In genomic region chr17:43068570-43069367, GRCh38 we compare ENCODE assay signal across 1 cellular context.
TF ChIP-seq lines count a peak whose summit lies in the region.

No MANE protein-coding gene starts in this region.

TF ChIP-seq in HepG2, 621 proteins besides CTCF, POLR2A, EP300 and RAD21 (continued from another document and continues in another):
- TF ChIP-seq ZNF609 (CRISPR knock-in tag; IDR thresholded peaks at IDR 0.05; ENCODE audit: borderline replicate concordance) = peak; percentile 93
- no peak for TF ChIP-seq ZSCAN30 (CRISPR knock-in tag; IDR thresholded peaks at IDR 0.05)
- TF ChIP-seq ZBTB7B (CRISPR knock-in tag; IDR thresholded peaks at IDR 0.05) = peak; percentile 75; the same call in 1 of the 2 replicates
- TF ChIP-seq KLF6 (CRISPR knock-in tag; IDR thresholded peaks at IDR 0.05) = peak; percentile 95
- TF ChIP-seq CSRNP1 (CRISPR knock-in tag; IDR thresholded peaks at IDR 0.05) = no peak; the same call in 1 of the 2 replicates
- peak; percentile 63; the same call in 1 of the 2 replicates for TF ChIP-seq ZFP90 (CRISPR knock-in tag; IDR thresholded peaks at IDR 0.05; ENCODE audit: borderline replicate concordance)
- TF ChIP-seq FLYWCH1 (CRISPR knock-in tag; IDR thresholded peaks at IDR 0.05) = no peak
- TF ChIP-seq ZNF546 (CRISPR knock-in tag; conservative IDR thresholded peaks at IDR 0.05) = no peak
- peak; percentile 99 for TF ChIP-seq FOXP1 (IDR thresholded peaks at IDR 0.05)
- TF ChIP-seq FOXP1 (CRISPR knock-in tag; IDR thresholded peaks at IDR 0.05) = peak; percentile 100
- TF ChIP-seq HNF4G (IDR thresholded peaks at IDR 0.05; ENCODE audit: borderline replicate concordance, low read depth, low read length) = peak; percentile 51; the same call in 1 of the 2 replicates
- TF ChIP-seq HNF4G (CRISPR knock-in tag; IDR thresholded peaks at IDR 0.05; ENCODE audit: borderline replicate concordance, low read depth) = peak; percentile 78
- TF ChIP-seq RFXANK (CRISPR knock-in tag; IDR thresholded peaks at IDR 0.05) = peak; percentile 80; the same call in 1 of the 2 replicates
- peak; percentile 92 for TF ChIP-seq ZNF878 (CRISPR knock-in tag; IDR thresholded peaks at IDR 0.05)
- 0 out of 2 replicates have a peak, but pooled peaks have one; percentile 33 for TF ChIP-seq KDM5A (IDR thresholded peaks at IDR 0.05; ENCODE audit: borderline replicate concordance, low read length)
- TF ChIP-seq MED1 (CRISPR knock-in tag; IDR thresholded peaks at IDR 0.05) = peak; percentile 94
- TF ChIP-seq ZBTB33 (CRISPR knock-in tag; IDR thresholded peaks at IDR 0.05) = peak; percentile 82; the same call in 1 of the 2 replicates
- TF ChIP-seq RXRB (CRISPR knock-in tag; IDR thresholded peaks at IDR 0.05; ENCODE audit: borderline replicate concordance) = peak; percentile 93
- no peak for TF ChIP-seq TCF12 (IDR thresholded peaks at IDR 0.05)
- peak; percentile 93 for TF ChIP-seq TCF12 (CRISPR knock-in tag; IDR thresholded peaks at IDR 0.05)
- TF ChIP-seq ZNF501 (CRISPR knock-in tag; IDR thresholded peaks at IDR 0.05) = no peak
- TF ChIP-seq FOXJ3 (CRISPR knock-in tag; IDR thresholded peaks at IDR 0.05; ENCODE audit: borderline replicate concordance) = peak; percentile 98
- peak; percentile 98 for TF ChIP-seq IRF2 (CRISPR knock-in tag; IDR thresholded peaks at IDR 0.05)
- TF ChIP-seq EHMT2 (IDR thresholded peaks at IDR 0.05; ENCODE audit: borderline replicate concordance, low read depth, low read length) = peak; percentile 84; the same call in 1 of the 2 replicates
- peak; percentile 70; the same call in 1 of the 2 replicates for TF ChIP-seq ZNF20 (CRISPR knock-in tag; IDR thresholded peaks at IDR 0.05)
- TF ChIP-seq CEBPB (IDR thresholded peaks at IDR 0.05; ENCODE audit: borderline replicate concordance, low read depth, low read length) = peak; percentile 100
- peak; percentile 97 for TF ChIP-seq PAXIP1 (CRISPR knock-in tag; conservative IDR thresholded peaks at IDR 0.05)
- 0 out of 2 replicates have a peak, but pooled peaks have one; percentile 50 for TF ChIP-seq MAF1 (CRISPR knock-in tag; IDR thresholded peaks at IDR 0.05; ENCODE audit: borderline replicate concordance)
- no peak for TF ChIP-seq SMAD1 (CRISPR knock-in tag; IDR thresholded peaks at IDR 0.05; ENCODE audit: borderline replicate concordance, low read depth)
- TF ChIP-seq FOSL2 (CRISPR knock-in tag; IDR thresholded peaks at IDR 0.05) = peak; percentile 86
- peak; percentile 72 for TF ChIP-seq PPARG (CRISPR knock-in tag; conservative IDR thresholded peaks at IDR 0.05)
- peak; percentile 87 for TF ChIP-seq THAP11 (CRISPR knock-in tag; IDR thresholded peaks at IDR 0.05)
- TF ChIP-seq ZNF30 (CRISPR knock-in tag; IDR thresholded peaks at IDR 0.05) = 0 out of 2 replicates have a peak, but pooled peaks have one; percentile 34
- peak; percentile 98 for TF ChIP-seq FOXO1 (CRISPR knock-in tag; IDR thresholded peaks at IDR 0.05)
- no peak for TF ChIP-seq NFYB (CRISPR knock-in tag; IDR thresholded peaks at IDR 0.05)
- TF ChIP-seq PHF8 (CRISPR knock-in tag; IDR thresholded peaks at IDR 0.05) = 0 out of 2 replicates have a peak, but pooled peaks have one; percentile 38
- peak; percentile 92 for TF ChIP-seq CCDC6 (CRISPR knock-in tag; IDR thresholded peaks at IDR 0.05)
- TF ChIP-seq ZNF577 (CRISPR knock-in tag; IDR thresholded peaks at IDR 0.05; ENCODE audit: borderline replicate concordance, low read depth) = no peak
- peak; percentile 99 for TF ChIP-seq SALL1 (CRISPR knock-in tag; IDR thresholded peaks at IDR 0.05)
- TF ChIP-seq GFI1 (CRISPR knock-in tag; IDR thresholded peaks at IDR 0.05; ENCODE audit: borderline replicate concordance) = peak; percentile 77; the same call in 1 of the 2 replicates
- peak; percentile 77 for TF ChIP-seq FOXA1 (IDR thresholded peaks at IDR 0.05)
- TF ChIP-seq FOXA1 (CRISPR knock-in tag; IDR thresholded peaks at IDR 0.05) = peak; percentile 98
- peak; percentile 83 for TF ChIP-seq ZBTB26 (CRISPR knock-in tag; IDR thresholded peaks at IDR 0.05; ENCODE audit: borderline replicate concordance)
- TF ChIP-seq ZNF589 (CRISPR knock-in tag; conservative IDR thresholded peaks at IDR 0.05) = 0 out of 2 replicates have a peak, but pooled peaks have one; percentile 52
- TF ChIP-seq SMAD3 (CRISPR knock-in tag; IDR thresholded peaks at IDR 0.05) = peak; percentile 95; the same call in 1 of the 2 replicates
- peak; percentile 60; the same call in 1 of the 2 replicates for TF ChIP-seq SP4 (CRISPR knock-in tag; IDR thresholded peaks at IDR 0.05)
- TF ChIP-seq NFE2L1 (CRISPR knock-in tag; IDR thresholded peaks at IDR 0.05; ENCODE audit: borderline replicate concordance) = no peak
- TF ChIP-seq FOXK1 (CRISPR knock-in tag; IDR thresholded peaks at IDR 0.05; ENCODE audit: borderline replicate concordance, low read depth) = peak; percentile 99
- TF ChIP-seq ZNF879 (CRISPR knock-in tag; IDR thresholded peaks at IDR 0.05) = peak; percentile 71; the same call in 1 of the 2 replicates
- TF ChIP-seq YY1 (IDR thresholded peaks at IDR 0.05; ENCODE audit: insufficient read depth, insufficient replicate concordance, low read depth, low read length) = peak; percentile 70
- peak; percentile 99 for TF ChIP-seq FOXA3 (CRISPR knock-in tag; IDR thresholded peaks at IDR 0.05)
- no peak for TF ChIP-seq ZNF337 (CRISPR knock-in tag; IDR thresholded peaks at IDR 0.05; ENCODE audit: borderline replicate concordance, low read depth)
- TF ChIP-seq ELF3 (CRISPR knock-in tag; IDR thresholded peaks at IDR 0.05) = peak; percentile 91
- peak in 1 of 2 experiments; percentile 98; a peak in 2 of 4 replicates for TF ChIP-seq ATF4 (CRISPR knock-in tag; IDR thresholded peaks at IDR 0.05)
- TF ChIP-seq LCORL (IDR thresholded peaks at IDR 0.05) = no peak
- TF ChIP-seq LCORL (CRISPR knock-in tag; IDR thresholded peaks at IDR 0.05) = peak; percentile 93
- TF ChIP-seq ZNF652 (CRISPR knock-in tag; IDR thresholded peaks at IDR 0.05; ENCODE audit: borderline replicate concordance, low read depth) = peak; percentile 69; the same call in 1 of the 2 replicates
- TF ChIP-seq TIGD3 (CRISPR knock-in tag; IDR thresholded peaks at IDR 0.05; ENCODE audit: borderline replicate concordance) = 0 out of 2 replicates have a peak, but pooled peaks have one; percentile 19
- TF ChIP-seq NFIC (IDR thresholded peaks at IDR 0.05; ENCODE audit: low read length) = peak; percentile 84; the same call in 1 of the 2 replicates
